8 cellular contexts compared by ENCODE assay signal in the genomic region with DNA sequence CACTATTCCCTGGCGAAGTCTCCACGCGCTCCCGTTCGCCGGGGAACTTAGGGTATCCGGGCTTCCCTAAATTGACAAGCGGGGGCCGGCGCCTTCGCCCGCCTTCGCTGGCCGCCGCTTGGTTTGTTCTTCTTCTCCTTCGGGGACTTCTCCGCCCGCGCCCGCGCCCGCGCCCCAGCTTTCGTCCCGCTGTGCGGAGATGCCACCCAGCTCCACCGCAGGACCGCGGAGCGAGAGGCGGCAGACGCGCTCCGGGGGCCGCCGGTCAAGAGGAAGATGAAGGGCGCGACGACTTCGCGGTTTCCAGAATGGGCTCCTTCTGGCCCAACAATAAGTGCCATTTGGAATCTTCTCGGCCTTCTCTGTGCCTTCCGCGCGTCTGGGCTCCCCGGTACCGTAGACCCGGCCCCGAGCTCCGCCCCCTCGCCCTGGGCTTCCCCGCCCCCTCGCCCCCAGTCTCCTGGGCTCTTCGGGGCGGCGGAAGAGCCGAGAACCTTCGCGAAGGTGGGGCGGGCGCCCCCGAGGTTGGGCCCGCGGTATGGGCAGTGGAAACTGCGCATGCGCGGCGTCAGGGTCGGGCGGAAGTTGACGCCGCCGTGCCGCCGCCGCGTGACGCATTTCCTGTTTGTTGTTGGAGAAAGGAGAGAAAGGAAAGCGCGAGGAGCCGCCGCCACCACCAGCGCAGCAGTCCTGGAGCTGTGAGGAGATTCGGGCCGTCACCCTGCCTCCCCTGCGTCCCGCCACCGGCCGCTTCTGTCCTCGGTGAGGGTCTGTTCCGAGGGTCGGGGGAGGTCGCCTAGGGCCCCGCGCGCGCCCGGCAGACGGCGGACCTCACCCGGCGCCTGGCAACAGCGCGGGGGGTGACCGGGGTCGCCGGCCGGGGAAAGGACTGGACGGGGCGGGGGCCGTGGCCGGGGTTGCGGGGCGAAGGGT. TPM values are rescaled to one million over a fixed set of nuclear protein-coding genes. Genes with fewer than 3 reads are reported as not detected.
DNase-seq lines count a peak whose midpoint lies in the region; ATAC-seq and TF ChIP-seq lines count a peak whose summit lies in the region.

A gene (plus strand): TSS at position 622 of the 933 bp plus-strand sequence. CDS start 21,569 bp downstream, outside the sequence.

- intact Hi-C loops in left lung (cut with DNase I) = no loop called here

- TF ChIP-seq CTCF in C4-2B (conservative IDR thresholded peaks at IDR 0.05) (no peak), left lung (IDR thresholded peaks at IDR 0.05) (no peak)

- ATAC-seq in GM19372 (IDR thresholded peaks at IDR 0.05; ENCODE audit: low read depth, unreplicated experiment) (peak; percentile 75), HG03521 (IDR thresholded peaks at IDR 0.05; ENCODE audit: unreplicated experiment) (peak; percentile 71), left lung (peak; percentile 89)

- no peaks in the 10 kb centered on the region for H3K9me3 ChIP-seq in left lung

- DNase-seq in NCI-H748 (lab: John Stamatoyannopoulos, UW; ENCODE audit: unreplicated experiment) (peak; percentile 94), dermis blood vessel endothelial cell (peak; percentile 96), left lung (peak; percentile 94 to 95)
- peak; percentile 93 to 95 for DNase-seq in activated CD4-positive, alpha-beta T cell treated with anti-CD3 and anti-CD28 coated beads, Interleukin-2, amount 50 U/mL, for 4 hours
- peak; percentile 93 for DNase-seq in stimulated activated CD4-positive, alpha-beta T cell treated with anti-CD3 and anti-CD28 coated beads, Interleukin-2, amount 100 ng/mL, for 4 hours (ENCODE audit: low read depth)

- peak within 1 kb of the TSS; percentile 66 to 77 for H3K4me3 ChIP-seq in left lung

- H3K36me3 ChIP-seq in left lung = no peaks in the 10 kb centered on the region

- peaks cover 17 to 44% of the 10 kb centered on the region in 2 donors for H3K4me1 ChIP-seq in left lung

- H3K27me3 ChIP-seq in left lung = no peaks in the 10 kb centered on the region

- H3K27ac ChIP-seq in C4-2B (peak within 1 kb of the TSS; percentile 72), left lung (peak within 1 kb of the TSS; percentile 97 to 98)

RNA-seq across cellular contexts. Expression of the gene that starts here (rescaled TPM):
- total RNA-seq in dermis blood vessel endothelial cell (119 and 155 TPM in 2 replicates), left lung (10 to 100 TPM; 76.6 to 98.0 TPM)

Comparison
In these comparisons a context has a peak if more than half of its experiments do, and no peak if none do; other contexts are left out.
1. Peak in every context shown above with its lines: DNase-seq, ATAC-seq, H3K4me3 ChIP-seq and H3K27ac ChIP-seq.